ENCODE assay signal across 23 cellular contexts in the genomic region with DNA sequence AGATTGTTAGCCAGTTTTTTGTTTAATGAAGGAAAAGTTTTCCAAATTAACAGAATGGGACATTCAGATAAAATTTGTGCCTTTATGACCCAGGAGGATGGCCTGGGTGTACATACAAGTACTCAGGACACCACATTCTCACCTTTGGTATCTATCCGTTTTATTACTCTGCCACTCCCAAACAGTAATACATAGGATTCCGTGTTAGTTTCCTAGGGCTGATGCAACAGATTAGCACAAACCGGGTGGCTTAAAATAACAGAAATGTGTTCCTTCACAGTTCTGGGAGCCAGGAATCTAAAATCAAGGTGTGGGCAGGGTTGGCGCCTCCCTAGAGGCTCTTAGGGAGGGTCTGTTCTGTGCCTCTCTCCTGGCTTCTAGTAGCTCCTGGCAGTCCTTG.
"Had no signal": no experiment of that assay in that cellular context is flagged by ENCODE, and none has a peak within 500 bp of the region (broad histone marks: within the 10 kb centered on the region; RNA-seq: fewer than 3 reads in every experiment).

No MANE protein-coding gene starts in this region.

- FAIRE-seq: endothelial cell of umbilical vein had no signal

- DNase-seq: colonic mucosa; effector memory CD4-positive, alpha-beta T cell; esophagus squamous epithelium; foreskin melanocyte; glutamatergic neuron; heart right ventricle; hippocampal formation; immature natural killer cell; islet precursor cell; kidney glomerular epithelial cell; left ventricle myocardium superior; lower lobe of right lung; naive B cell; stimulated activated CD4-positive, alpha-beta T cell treated with anti-CD3 and anti-CD28 coated beads, Interleukin-2, amount 100 ng/mL, for 24 hours; stimulated activated CD4-positive, alpha-beta T cell treated with anti-CD3 and anti-CD28 coated beads, Interleukin-4, amount 100 ng/mL, for 24 hours; stimulated activated naive CD4-positive, alpha-beta T cell treated with Interleukin-2 at 50 U/mL for 16 hours; stomach; thyroid gland had no signal

- H3K27me3 ChIP-seq: colonic mucosa, esophagus squamous epithelium, heart right ventricle, neural progenitor cell, stomach, thyroid gland had no signal

- H3K9me3 ChIP-seq: colonic mucosa, lower lobe of right lung, thyroid gland had no signal

- H3K36me3 ChIP-seq: colonic mucosa, heart right ventricle, lower lobe of right lung, neural progenitor cell, thyroid gland had no signal

- H3K4me1 ChIP-seq: colonic mucosa, esophagus squamous epithelium, lower lobe of right lung, parathyroid adenoma, stomach, thyroid gland had no signal

- ATAC-seq: heart right ventricle; left ventricle myocardium superior; lower lobe of right lung; sciatic nerve; stimulated activated effector memory CD8-positive, alpha-beta T cell treated with anti-CD3 and anti-CD28 coated beads, Interleukin-12 subunit alpha, Interleukin-12 subunit beta, amount 100 ng/mL, for 72 hours had no signal

- H3K27ac ChIP-seq: colonic mucosa, esophagus squamous epithelium, heart right ventricle, lower lobe of right lung, neural progenitor cell, parathyroid adenoma, stomach, thyroid gland had no signal

- H3K4me3 ChIP-seq: colonic mucosa, esophagus squamous epithelium, heart right ventricle, lower lobe of right lung, neural progenitor cell, stomach, thyroid gland had no signal
